Comparison of ENCODE assay signal across 8 cellular contexts in genomic region chr1:173239058-173239457, GRCh38.
"Had no signal": no experiment of that assay in that cellular context is flagged by ENCODE, and none has a peak within 500 bp of the region (broad histone marks: within the 10 kb centered on the region; RNA-seq: fewer than 3 reads in every experiment).

No MANE protein-coding gene starts in this region.

- DNase-seq: GDM1, GF-D8 had no signal

- FAIRE-seq: G401.6, GM12878, GM12891, GM12892, GM18507, GM19239 had no signal

- ATAC-seq: GM12878 had no signal

- H3K4me3 ChIP-seq: GM12878 had no signal
